Comparison of ENCODE assay signal across 8 cellular contexts in genomic region chr17:28901866-28902818, GRCh38. TPM values are rescaled to one million over a fixed set of nuclear protein-coding genes. Genes with fewer than 3 reads are reported as not detected.
DNase-seq lines count a peak whose midpoint lies in the region; ATAC-seq and TF ChIP-seq lines count a peak whose summit lies in the region.

No MANE protein-coding gene starts in this region.

- CTCF ChIA-PET in AG04450 (lab: Charles Lee): interaction anchor here (0.5 to 2.6 kb wide), 6 partner anchors 8 to 175 kb away, joined by 3 to 12 read pairs (median 5); partner anchors contain the start of genes ERAL1 and TLCD1

- H3K36me3 ChIP-seq in vagina: peaks cover 0 to 15% of the 10 kb centered on the region in 2 donors

- ATAC-seq in HG03432 (IDR thresholded peaks at IDR 0.05; ENCODE audit: unreplicated experiment) (peak; percentile 37), omental fat pad (ENCODE audit: low FRiP score) (peak; percentile 67)

- peak overlapping the region; percentile 66 for H3K4me3 ChIP-seq in AG04450 (ENCODE audit: low read depth, low read length)
- H3K4me3 ChIP-seq in fibroblast of villous mesenchyme (ENCODE audit: low read depth, low read length): peak overlapping the region; percentile 64
- H3K4me3 ChIP-seq in vagina: peak overlapping the region; percentile 65 to 69

- peaks cover 65% of the 10 kb centered on the region for H3K36me3 Mint-ChIP-seq in activated T-cell treated with anti-CD3 and anti-CD28 coated beads, Interleukin-2, amount 50 U/mL, for 24 hours (ENCODE audit: low read depth)

- peak overlapping the region; percentile 91 for H3K27ac Mint-ChIP-seq in activated T-cell treated with anti-CD3 and anti-CD28 coated beads, Interleukin-2, amount 50 U/mL, for 24 hours

- no peak for DNase-seq in AG04450 (ENCODE audit: low read depth, low spot score)
- peak; percentile 41 for DNase-seq in GM19238 (ENCODE audit: insufficient read length, low spot score)
- peak; percentile 55 for DNase-seq in NOMO-1 treated with DMSO at 0.1 percent for 48 hours (lab: John Stamatoyannopoulos, UW; ENCODE audit: unreplicated experiment)
- no peak for DNase-seq in activated T-cell treated with anti-CD3 and anti-CD28 coated beads, Interleukin-2, amount 50 U/mL, for 24 hours
- no peak for DNase-seq in fibroblast of villous mesenchyme (ENCODE audit: low read depth)
- peak; percentile 34 for DNase-seq in omental fat pad (ENCODE audit: low spot score)
- no peak for DNase-seq in vagina (ENCODE audit: extremely low spot score in 2 of 2)

- H3K9me3 Mint-ChIP-seq in activated T-cell treated with anti-CD3 and anti-CD28 coated beads, Interleukin-2, amount 50 U/mL, for 24 hours: no peaks in the 10 kb centered on the region

- no peak for TF ChIP-seq CTCF in AG04450 (IDR thresholded peaks at IDR 0.05; ENCODE audit: low read depth, low read length)
- TF ChIP-seq CTCF in fibroblast of villous mesenchyme (IDR thresholded peaks at IDR 0.05; ENCODE audit: insufficient read depth, low read depth, low read length): no peak
- TF ChIP-seq CTCF in omental fat pad (IDR thresholded peaks at IDR 0.05): no peak
- TF ChIP-seq CTCF in vagina (IDR thresholded peaks at IDR 0.05): no peak

- H3K4me1 ChIP-seq in vagina: peaks cover 44% of the 10 kb centered on the region

- no peaks in the 10 kb centered on the region for H3K27me3 Mint-ChIP-seq in activated T-cell treated with anti-CD3 and anti-CD28 coated beads, Interleukin-2, amount 50 U/mL, for 24 hours

- POLR2A ChIA-PET in AG04450 (lab: Yijun Ruan, JAX): no interaction called here

- H3K4me3 Mint-ChIP-seq in activated T-cell treated with anti-CD3 and anti-CD28 coated beads, Interleukin-2, amount 50 U/mL, for 24 hours: peak overlapping the region; percentile 87

- H3K27ac ChIP-seq in AG04450 (ENCODE audit: low read depth, low read length) (peak overlapping the region; percentile 39), vagina (peak overlapping the region; percentile 89)

- TF ChIP-seq POLR2A in vagina (IDR thresholded peaks at IDR 0.05): no peak

- H3K27me3 ChIP-seq in AG04450 (ENCODE audit: control insufficient read depth, insufficient read depth, low read length): no peaks in the 10 kb centered on the region
- H3K27me3 ChIP-seq in vagina: no peaks in the 10 kb centered on the region

- H3K4me1 Mint-ChIP-seq in activated T-cell treated with anti-CD3 and anti-CD28 coated beads, Interleukin-2, amount 50 U/mL, for 24 hours (ENCODE audit: low read depth): peaks cover 45% of the 10 kb centered on the region

- intact Hi-C loops in vagina (cut with DNase I): no loop called here

- peaks cover 2% of the 10 kb centered on the region; the same call in 1 of the 2 replicates for H3K9me3 ChIP-seq in AG04450 (ENCODE audit: control insufficient read depth, insufficient read depth, low read length)
- no peaks in the 10 kb centered on the region for H3K9me3 ChIP-seq in vagina

RNA-seq across cellular contexts. Expression of gene DHRS13, which starts 0.7 kb away (rescaled TPM):
- 2.9 and 3.1 TPM in 2 replicates for polyA plus RNA-seq in AG04450 (2011; rRNA removed)
- 1.5 and 2.3 TPM in 2 replicates for polyA minus RNA-seq in AG04450 (2011; rRNA and poly(A)+ RNA removed)
- total RNA-seq in fibroblast of villous mesenchyme (2.6 and 3.5 TPM in 2 replicates), omental fat pad (10 to 100 TPM in 1 of 4 donors, 1 to 10 TPM in 3; 5.0 to 11.3 (median 6.3) TPM), vagina (11.8 TPM)

RNA-seq across cellular contexts. Expression of gene FLOT2, which starts 4.6 kb away (rescaled TPM):
- polyA plus RNA-seq in AG04450 (2011; rRNA removed): 80.5 and 83.9 TPM in 2 replicates
- 87.8 and 106 TPM in 2 replicates for polyA minus RNA-seq in AG04450 (2011; rRNA and poly(A)+ RNA removed)
- 39.6 and 43.6 TPM in 2 replicates for total RNA-seq in fibroblast of villous mesenchyme
- total RNA-seq in omental fat pad: 10 to 100 TPM; 51.1 to 95.0 (median 68.3) TPM
- 56.2 TPM for total RNA-seq in vagina

RNA-seq across cellular contexts. Expression of gene ERAL1, which starts 47.3 kb away (rescaled TPM):
- 45.7 and 54.4 TPM in 2 replicates for polyA plus RNA-seq in AG04450 (2011; rRNA removed)
- polyA minus RNA-seq in AG04450 (2011; rRNA and poly(A)+ RNA removed): 46.8 and 56.9 TPM in 2 replicates
- total RNA-seq in fibroblast of villous mesenchyme (29.6 and 39.3 TPM in 2 replicates), omental fat pad (10 to 100 TPM; 21.3 to 35.9 (median 27.8) TPM), vagina (44.9 TPM)

RNA-seq across cellular contexts. Expression of gene PHF12, which starts 49.2 kb away (rescaled TPM):
- 13.6 and 17.8 TPM in 2 replicates for polyA plus RNA-seq in AG04450 (2011; rRNA removed)
- polyA minus RNA-seq in AG04450 (2011; rRNA and poly(A)+ RNA removed): 38.7 and 50.1 TPM in 2 replicates
- 22.5 and 23.2 TPM in 2 replicates for total RNA-seq in fibroblast of villous mesenchyme
- total RNA-seq in omental fat pad: 10 to 100 TPM; 15.6 to 47.1 (median 27.6) TPM
- total RNA-seq in vagina: 54.5 TPM

RNA-seq across cellular contexts. Expression of gene FAM222B, which starts 59.6 kb away (rescaled TPM):
- polyA plus RNA-seq in AG04450 (2011; rRNA removed): 8.3 and 11.0 TPM in 2 replicates
- polyA minus RNA-seq in AG04450 (2011; rRNA and poly(A)+ RNA removed): 13.2 and 14.4 TPM in 2 replicates
- 5.5 and 6.9 TPM in 2 replicates for total RNA-seq in fibroblast of villous mesenchyme
- total RNA-seq in omental fat pad: 10 to 100 TPM; 12.2 to 19.0 (median 14.0) TPM
- 14.2 TPM for total RNA-seq in vagina

Comparison
In these comparisons a context has a peak if more than half of its experiments do, and no peak if none do; other contexts are left out.
1. DNase-seq: peak in GM19238 (single experiment), NOMO-1 treated with DMSO at 0.1 percent for 48 hours (single experiment) and omental fat pad (single experiment); none in AG04450 (single experiment), activated T-cell treated with anti-CD3 and anti-CD28 coated beads, Interleukin-2, amount 50 U/mL, for 24 hours (single experiment), fibroblast of villous mesenchyme (single experiment) and vagina (0 of 2).
2. Peak in every context shown above with its lines, with median percentiles within 50 percentile points of each other: H3K4me3 ChIP-seq.